In the genomic region with DNA sequence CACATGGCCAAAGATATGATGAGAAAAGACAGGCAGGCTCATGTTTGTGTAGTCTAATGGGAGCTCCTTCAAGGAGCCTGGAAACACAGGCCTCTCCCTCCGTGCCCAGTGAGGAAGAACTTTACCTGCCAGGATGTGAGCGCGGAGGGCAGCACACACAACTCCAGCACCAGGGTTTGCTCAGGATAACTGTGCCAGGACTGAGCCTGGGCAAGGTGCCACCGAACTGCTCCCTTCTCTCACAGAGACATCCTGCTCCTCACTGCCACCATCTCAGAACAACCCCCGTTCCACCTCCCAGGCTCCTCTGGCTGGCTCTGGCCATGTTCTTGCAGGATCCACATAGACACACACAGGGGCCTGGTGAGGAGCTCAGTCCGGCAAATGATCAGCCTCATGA, we compare ENCODE assay signal across 14 cellular contexts.
DNase-seq lines count a peak whose midpoint lies in the region; ATAC-seq and TF ChIP-seq lines count a peak whose summit lies in the region.
"Had no signal": no experiment of that assay in that cellular context is flagged by ENCODE, and none has a peak within 500 bp of the region (broad histone marks: within the 10 kb centered on the region; RNA-seq: fewer than 3 reads in every experiment).

No MANE protein-coding gene starts in this region.

- no peaks in the 10 kb centered on the region for H3K4me1 Mint-ChIP-seq in activated naive CD4-positive, alpha-beta T cell treated with anti-CD3 and anti-CD28 coated beads for 36 hours (ENCODE audit: low read depth)
- H3K4me1 Mint-ChIP-seq in activated T-helper 2 cell treated with anti-CD3 and anti-CD28 coated beads, Interferon-gamma antibody, Interleukin-2, Interleukin-4, amounts not matched to agents 10 μg/mL and 5 μg/mL and 100 μg/mL, durations not matched to agents 14 hours and 24 hours and 36 hours (ENCODE audit: low read depth): no peaks in the 10 kb centered on the region
- peaks cover 8% of the 10 kb centered on the region for H3K4me1 Mint-ChIP-seq in stimulated activated effector memory CD8-positive, alpha-beta T cell treated with anti-CD3 and anti-CD28 coated beads, Interleukin-12 subunit alpha, Interleukin-12 subunit beta, amount 100 ng/mL, for 72 hours

- H3K79me2 ChIP-seq in hepatocyte: no peaks in the 10 kb centered on the region

- TF ChIP-seq CTCF in hepatocyte (IDR thresholded peaks at IDR 0.05; ENCODE audit: poor library complexity): no peak

- no peak overlapping the region for H2AFZ ChIP-seq in hepatocyte

- intact Hi-C loops in activated naive CD4-positive, alpha-beta T cell treated with anti-CD3 and anti-CD28 coated beads for 36 hours (cut with micrococcal nuclease): no loop called here
- intact Hi-C loops in activated T-helper 2 cell treated with anti-CD3 and anti-CD28 coated beads, Interferon-gamma antibody, Interleukin-2, Interleukin-4, amounts not matched to agents 10 μg/mL and 5 μg/mL and 100 μg/mL, durations not matched to agents 14 hours and 24 hours and 36 hours (cut with micrococcal nuclease): no loop called here

- H3K4me2 ChIP-seq in hepatocyte: no peak overlapping the region

- no peaks in the 10 kb centered on the region for H4K20me1 ChIP-seq in hepatocyte (ENCODE audit: insufficient read depth, poor library complexity, severe bottlenecking)

- peak; percentile 4 for ATAC-seq in HG03571 (IDR thresholded peaks at IDR 0.05; ENCODE audit: unreplicated experiment)
- ATAC-seq in stimulated activated effector memory CD8-positive, alpha-beta T cell treated with anti-CD3 and anti-CD28 coated beads, Interleukin-12 subunit alpha, Interleukin-12 subunit beta, amount 100 ng/mL, for 72 hours: no peak

- H3K4me3 Mint-ChIP-seq in activated naive CD4-positive, alpha-beta T cell treated with anti-CD3 and anti-CD28 coated beads for 36 hours: no peak overlapping the region
- no peak overlapping the region for H3K4me3 Mint-ChIP-seq in activated T-helper 2 cell treated with anti-CD3 and anti-CD28 coated beads, Interferon-gamma antibody, Interleukin-2, Interleukin-4, amounts not matched to agents 10 μg/mL and 5 μg/mL and 100 μg/mL, durations not matched to agents 14 hours and 24 hours and 36 hours (ENCODE audit: low read depth)
- no peak overlapping the region for H3K4me3 Mint-ChIP-seq in stimulated activated effector memory CD8-positive, alpha-beta T cell treated with anti-CD3 and anti-CD28 coated beads, Interleukin-12 subunit alpha, Interleukin-12 subunit beta, amount 100 ng/mL, for 72 hours

- no peaks in the 10 kb centered on the region for H3K9me3 ChIP-seq in hepatocyte (ENCODE audit: low read depth)
- H3K9me3 ChIP-seq: ovary, SJSA1, uterus had no signal

- H3K27ac Mint-ChIP-seq in activated naive CD4-positive, alpha-beta T cell treated with anti-CD3 and anti-CD28 coated beads for 36 hours: peak overlapping the region; percentile 53
- peak overlapping the region; percentile 6 for H3K27ac Mint-ChIP-seq in activated T-helper 2 cell treated with anti-CD3 and anti-CD28 coated beads, Interferon-gamma antibody, Interleukin-2, Interleukin-4, amounts not matched to agents 10 μg/mL and 5 μg/mL and 100 μg/mL, durations not matched to agents 14 hours and 24 hours and 36 hours
- H3K27ac Mint-ChIP-seq in stimulated activated effector memory CD8-positive, alpha-beta T cell treated with anti-CD3 and anti-CD28 coated beads, Interleukin-12 subunit alpha, Interleukin-12 subunit beta, amount 100 ng/mL, for 72 hours: peak overlapping the region; percentile 62

- no peaks in the 10 kb centered on the region for H3K9me2 ChIP-seq in hepatocyte (replicated peaks; ENCODE audit: insufficient read depth)

- H3K36me3 Mint-ChIP-seq in activated naive CD4-positive, alpha-beta T cell treated with anti-CD3 and anti-CD28 coated beads for 36 hours (ENCODE audit: low read depth): peaks cover 46% of the 10 kb centered on the region
- peaks cover 86% of the 10 kb centered on the region for H3K36me3 Mint-ChIP-seq in activated T-helper 2 cell treated with anti-CD3 and anti-CD28 coated beads, Interferon-gamma antibody, Interleukin-2, Interleukin-4, amounts not matched to agents 10 μg/mL and 5 μg/mL and 100 μg/mL, durations not matched to agents 14 hours and 24 hours and 36 hours (ENCODE audit: low read depth)
- peaks cover 91% of the 10 kb centered on the region for H3K36me3 Mint-ChIP-seq in stimulated activated effector memory CD8-positive, alpha-beta T cell treated with anti-CD3 and anti-CD28 coated beads, Interleukin-12 subunit alpha, Interleukin-12 subunit beta, amount 100 ng/mL, for 72 hours

- DNase-seq in activated naive CD4-positive, alpha-beta T cell treated with anti-CD3 and anti-CD28 coated beads for 36 hours: no peak
- DNase-seq in activated naive CD4-positive, alpha-beta T cell treated with anti-CD3 and anti-CD28 coated beads, Interleukin-2, amount 50 U/mL, for 16 hours: no peak
- no peak for DNase-seq in activated T-helper 2 cell treated with anti-CD3 and anti-CD28 coated beads, Interferon-gamma antibody, Interleukin-2, Interleukin-4, amounts not matched to agents 10 μg/mL and 5 μg/mL and 100 μg/mL, durations not matched to agents 14 hours and 24 hours and 36 hours (ENCODE audit: low spot score)
- no peak for DNase-seq in stimulated activated effector memory CD8-positive, alpha-beta T cell treated with anti-CD3 and anti-CD28 coated beads, Interleukin-12 subunit alpha, Interleukin-12 subunit beta, amount 100 ng/mL, for 72 hours (ENCODE audit: low spot score in 2 of 2)
- DNase-seq in HT-29 (ENCODE audit: low spot score) (no peak), hepatocyte (ENCODE audit: low spot score) (no peak), dermis blood vessel endothelial cell (no peak)
- DNase-seq: DMS79; NCI-H82; ovary; stimulated activated CD4-positive, alpha-beta T cell treated with anti-CD3 and anti-CD28 coated beads, Interleukin-15, amount 100 ng/mL, for 24 hours; uterus had no signal

- no peak overlapping the region for H3K27ac ChIP-seq in hepatocyte
- H3K27ac ChIP-seq: ovary, SJSA1, uterus had no signal

- CTCF ChIA-PET in activated naive CD4-positive, alpha-beta T cell treated with anti-CD3 and anti-CD28 coated beads for 36 hours (lab: Charles Lee): interaction anchor here (0.7 to 1.9 kb wide), 2 partner anchors 12 to 130 kb away, joined by 4 to 5 read pairs; no protein-coding TSS in a partner anchor

- H3K27me3 Mint-ChIP-seq in activated naive CD4-positive, alpha-beta T cell treated with anti-CD3 and anti-CD28 coated beads for 36 hours (ENCODE audit: low read depth): no peaks in the 10 kb centered on the region
- no peaks in the 10 kb centered on the region for H3K27me3 Mint-ChIP-seq in activated T-helper 2 cell treated with anti-CD3 and anti-CD28 coated beads, Interferon-gamma antibody, Interleukin-2, Interleukin-4, amounts not matched to agents 10 μg/mL and 5 μg/mL and 100 μg/mL, durations not matched to agents 14 hours and 24 hours and 36 hours (ENCODE audit: low read depth)

- H3K9me3 Mint-ChIP-seq in activated naive CD4-positive, alpha-beta T cell treated with anti-CD3 and anti-CD28 coated beads for 36 hours: no peaks in the 10 kb centered on the region
- H3K9me3 Mint-ChIP-seq in activated T-helper 2 cell treated with anti-CD3 and anti-CD28 coated beads, Interferon-gamma antibody, Interleukin-2, Interleukin-4, amounts not matched to agents 10 μg/mL and 5 μg/mL and 100 μg/mL, durations not matched to agents 14 hours and 24 hours and 36 hours: no peaks in the 10 kb centered on the region
- no peaks in the 10 kb centered on the region for H3K9me3 Mint-ChIP-seq in stimulated activated effector memory CD8-positive, alpha-beta T cell treated with anti-CD3 and anti-CD28 coated beads, Interleukin-12 subunit alpha, Interleukin-12 subunit beta, amount 100 ng/mL, for 72 hours

- no peaks in the 10 kb centered on the region for H3K27me3 ChIP-seq in hepatocyte
- H3K27me3 ChIP-seq: ovary, uterus had no signal

- H3K36me3 ChIP-seq in hepatocyte (replicated peaks; ENCODE audit: insufficient read depth, low read depth): no peaks in the 10 kb centered on the region
- H3K36me3 ChIP-seq: ovary, SJSA1, uterus had no signal

- H3K4me1 ChIP-seq in hepatocyte (ENCODE audit: insufficient read depth): no peaks in the 10 kb centered on the region
- H3K4me1 ChIP-seq: SJSA1, uterus had no signal

- WGBS in hepatocyte (ENCODE audit: low lambda C conversion rate, missing lambda C conversion rate): 96% methylated on average over 6 of the region's 6 CpGs

- H3K4me3 ChIP-seq in hepatocyte: no peak overlapping the region
- H3K4me3 ChIP-seq: ovary, SJSA1, uterus had no signal

Comparison
In these comparisons a context has a peak if more than half of its experiments do, and no peak if none do; other contexts are left out.
1. H3K27ac Mint-ChIP-seq: peak in every context shown above with its lines; median percentile 62 in stimulated activated effector memory CD8-positive, alpha-beta T cell treated with anti-CD3 and anti-CD28 coated beads, Interleukin-12 subunit alpha, Interleukin-12 subunit beta, amount 100 ng/mL, for 72 hours; 53 in activated naive CD4-positive, alpha-beta T cell treated with anti-CD3 and anti-CD28 coated beads for 36 hours; 6 in activated T-helper 2 cell treated with anti-CD3 and anti-CD28 coated beads, Interferon-gamma antibody, Interleukin-2, Interleukin-4, amounts not matched to agents 10 μg/mL and 5 μg/mL and 100 μg/mL, durations not matched to agents 14 hours and 24 hours and 36 hours.